Comparison of ENCODE assay signal across 16 cellular contexts in genomic region chr15:70437089-70437488, GRCh38.
"Had no signal": no experiment of that assay in that cellular context is flagged by ENCODE, and none has a peak within 500 bp of the region (broad histone marks: within the 10 kb centered on the region; RNA-seq: fewer than 3 reads in every experiment).

No MANE protein-coding gene starts in this region.

- H3K4me3 ChIP-seq: body of pancreas, cardiac muscle cell, heart right ventricle, left lung, ovary, prostate gland, thoracic aorta, vagina had no signal

- H3K4me1 ChIP-seq: prostate gland had no signal

- H3K27me3 ChIP-seq: body of pancreas, cardiac muscle cell, left lung, ovary, vagina had no signal

- H3K9me3 ChIP-seq: body of pancreas, heart right ventricle, left lung, ovary, prostate gland, thoracic aorta, vagina had no signal

- H3K27ac ChIP-seq: body of pancreas, left lung, ovary, prostate gland, thoracic aorta, vagina had no signal

- DNase-seq: activated CD4-positive, alpha-beta T cell treated with anti-CD3 and anti-CD28 coated beads for 4 hours; activated CD4-positive, CD25-positive, alpha-beta regulatory T cell; activated effector memory CD4-positive, alpha-beta T cell treated with anti-CD3 and anti-CD28 coated beads, Interleukin-2, amount 50 U/mL, for 16 hours; anterior cingulate cortex; body of pancreas; heart right ventricle; kidney; left lung; naive thymus-derived CD8-positive, alpha-beta T cell; ovary; stimulated activated CD4-positive, alpha-beta T cell treated with anti-CD3 and anti-CD28 coated beads, Interleukin-4, amount 100 ng/mL, for 24 hours; stimulated activated naive CD4-positive, alpha-beta T cell treated with Interleukin-2 at 50 U/mL for 16 hours had no signal

- ATAC-seq: body of pancreas; heart right ventricle; left lung; naive thymus-derived CD8-positive, alpha-beta T cell had no signal

- FAIRE-seq: kidney had no signal

- H3K36me3 ChIP-seq: cardiac muscle cell, heart right ventricle, left lung, ovary, prostate gland, thoracic aorta, vagina had no signal
